Comparison of ENCODE assay signal across 9 cellular contexts in genomic region chrX:14899607-14900006, GRCh38. TPM values are rescaled to one million over a fixed set of nuclear protein-coding genes. Genes with fewer than 3 reads are reported as not detected.
DNase-seq lines count a peak whose midpoint lies in the region; ATAC-seq and TF ChIP-seq lines count a peak whose summit lies in the region.
"Had no signal": no experiment of that assay in that cellular context is flagged by ENCODE, and none has a peak within 500 bp of the region (broad histone marks: within the 10 kb centered on the region; RNA-seq: fewer than 3 reads in every experiment).

No MANE protein-coding gene starts in this region.

- H3K79me1 ChIP-seq in mesendoderm (ENCODE audit: low read length) (no peaks in the 10 kb centered on the region), neuronal stem cell (ENCODE audit: low read depth, low read length) (no peaks in the 10 kb centered on the region)

- peaks cover under 1% of the 10 kb centered on the region for H3K9me3 Mint-ChIP-seq in activated B cell treated with CpG ODN at 0.5 μM for 24 hours

- H2BK5ac ChIP-seq in mesendoderm (ENCODE audit: low read length) (no peak overlapping the region), neuronal stem cell (ENCODE audit: low read length) (no peak overlapping the region)

- intact Hi-C loops in activated B cell treated with CpG ODN at 0.5 μM for 24 hours (cut with micrococcal nuclease), result loop anchor here (1.0 to 2.0 kb wide), 2 partner anchors 15 to 26 kb away; partner anchors contain the start of genes FANCB and MOSPD2

- H3K27me3 ChIP-seq in mesendoderm (ENCODE audit: insufficient read depth, low read length, poor library complexity), result no peaks in the 10 kb centered on the region
- no peaks in the 10 kb centered on the region for H3K27me3 ChIP-seq in neuronal stem cell (ENCODE audit: control insufficient read depth in 3 of 3, insufficient read depth in 3 of 3, low read depth in 1 of 3, low read length in 3 of 3)

- H4K8ac ChIP-seq in mesendoderm (ENCODE audit: low read depth, low read length) (no peak overlapping the region), neuronal stem cell (ENCODE audit: low read depth, low read length) (no peak overlapping the region)

- H3K27me3 Mint-ChIP-seq in activated B cell treated with CpG ODN at 0.5 μM for 24 hours, result no peaks in the 10 kb centered on the region

- no peak overlapping the region for H3K4me2 ChIP-seq in mesendoderm (ENCODE audit: low read length)
- H3K4me2 ChIP-seq in neuronal stem cell (ENCODE audit: insufficient read depth, low read length, poor library complexity, severe bottlenecking), result no peak overlapping the region

- H3K56ac ChIP-seq in mesendoderm (ENCODE audit: low read length), result no peak overlapping the region

- H2AK5ac ChIP-seq in mesendoderm (ENCODE audit: low read length) (no peak overlapping the region), neuronal stem cell (ENCODE audit: low read depth, low read length) (no peak overlapping the region)

- H3K36me3 ChIP-seq in mesendoderm (ENCODE audit: control insufficient read depth, insufficient read depth, low read length), result no peaks in the 10 kb centered on the region
- H3K36me3 ChIP-seq in neuronal stem cell (replicated peaks in 1 of 2; ENCODE audit: control insufficient read depth in 2 of 2, insufficient read depth in 2 of 2, low read length in 2 of 2), result peaks cover 3 to 14% of the 10 kb centered on the region in 2 donors

- H3K4ac ChIP-seq in mesendoderm (ENCODE audit: low read depth, low read length) (no peak overlapping the region), neuronal stem cell (ENCODE audit: low read length) (no peak overlapping the region)

- CTCF ChIA-PET in activated B cell treated with CpG ODN at 0.5 μM for 24 hours (lab: Charles Lee), result no interaction called here

- no peaks in the 10 kb centered on the region for H3K79me2 ChIP-seq in mesendoderm (ENCODE audit: control insufficient read depth, insufficient read depth, low read length)

- no peak overlapping the region for H3K23ac ChIP-seq in mesendoderm (ENCODE audit: low read length)
- H3K23ac ChIP-seq in neuronal stem cell (ENCODE audit: low read depth, low read length, poor library complexity), result no peak overlapping the region

- ATAC-seq in GM18867 (IDR thresholded peaks at IDR 0.05; ENCODE audit: unreplicated experiment) (peak; percentile 81), HG02973 (IDR thresholded peaks at IDR 0.05; ENCODE audit: unreplicated experiment) (peak; percentile 73), activated B cell treated with CpG ODN at 0.5 μM for 24 hours (ENCODE audit: low read depth) (peak; percentile 82), HG03097 (IDR thresholded peaks at IDR 0.05; ENCODE audit: low FRiP score, unreplicated experiment) (no peak)

- H3K4me1 ChIP-seq in mesendoderm (ENCODE audit: control insufficient read depth, low read depth, low read length) (no peaks in the 10 kb centered on the region), neuronal stem cell (ENCODE audit: control insufficient read depth in 2 of 2, insufficient read depth in 1 of 2, low read depth in 1 of 2, low read length in 2 of 2) (no peaks in the 10 kb centered on the region)

- no peak overlapping the region for H3K27ac Mint-ChIP-seq in activated B cell treated with CpG ODN at 0.5 μM for 24 hours

- H2BK15ac ChIP-seq in mesendoderm (replicated peaks; ENCODE audit: low read depth) (no peak overlapping the region), neuronal stem cell (ENCODE audit: low read length) (no peak overlapping the region)

- no peak overlapping the region for H3K14ac ChIP-seq in neuronal stem cell (ENCODE audit: low read length)

- H3K18ac ChIP-seq in mesendoderm (ENCODE audit: low read length) (no peak overlapping the region), neuronal stem cell (ENCODE audit: low read length) (no peak overlapping the region)

- peaks cover 36% of the 10 kb centered on the region for H3K36me3 Mint-ChIP-seq in activated B cell treated with CpG ODN at 0.5 μM for 24 hours (ENCODE audit: low read depth)

- H3K4me3 Mint-ChIP-seq in activated B cell treated with CpG ODN at 0.5 μM for 24 hours, result no peak overlapping the region

- no peak for TF ChIP-seq CTCF in activated B cell treated with CpG ODN at 0.5 μM for 24 hours (IDR thresholded peaks at IDR 0.05)

- H2BK12ac ChIP-seq in neuronal stem cell (ENCODE audit: low read length), result no peak overlapping the region

- H3K4me3 ChIP-seq in mesendoderm (ENCODE audit: low read length) (no peak overlapping the region), neuronal stem cell (ENCODE audit: low read length in 2 of 2) (no peak overlapping the region)
- H3K4me3 ChIP-seq: skin epidermis had no signal

- H3K27ac ChIP-seq in mesendoderm (ENCODE audit: low read depth, low read length) (no peak overlapping the region), neuronal stem cell (replicated peaks; ENCODE audit: low read length) (no peak overlapping the region)
- H3K27ac ChIP-seq: skin epidermis had no signal

- H2AFZ ChIP-seq in neuronal stem cell (ENCODE audit: low read length), result no peak overlapping the region

- H3K9me3 ChIP-seq in neuronal stem cell (replicated peaks in 1 of 2; ENCODE audit: control insufficient read depth in 2 of 2, insufficient read depth in 1 of 2, low read depth in 1 of 2, low read length in 2 of 2), result peaks cover 1 to 8% of the 10 kb centered on the region in 2 donors

- peaks cover 10% of the 10 kb centered on the region for H3K4me1 Mint-ChIP-seq in activated B cell treated with CpG ODN at 0.5 μM for 24 hours

- DNase-seq in activated B cell treated with CpG ODN at 0.5 μM for 24 hours (no peak), mesendoderm (peak; percentile 63), NCI-H1694 treated with DMSO at 0.1 percent for 48 hours (lab: John Stamatoyannopoulos, UW) (no peak), neuronal stem cell (ENCODE audit: low spot score) (no peak), NCI-H774 (lab: John Stamatoyannopoulos, UW) (no peak)

- no peak overlapping the region for H4K5ac ChIP-seq in mesendoderm (ENCODE audit: low read length)

- no peak overlapping the region for H4K91ac ChIP-seq in neuronal stem cell (ENCODE audit: low read depth, low read length, poor library complexity)

- POLR2A ChIA-PET in activated B cell treated with CpG ODN at 0.5 μM for 24 hours (lab: Charles Lee), result no interaction called here

- H2BK120ac ChIP-seq in mesendoderm (ENCODE audit: low read depth, low read length) (no peak overlapping the region), neuronal stem cell (ENCODE audit: low read depth, low read length) (no peak overlapping the region)

- H3K9ac ChIP-seq in mesendoderm (ENCODE audit: low read length) (no peak overlapping the region), neuronal stem cell (ENCODE audit: low read depth, low read length, poor library complexity) (no peak overlapping the region)

RNA-seq across cellular contexts. Expression of gene MOSPD2, which starts 26.4 kb away (rescaled TPM):
- 15.6 and 19.7 TPM in 2 replicates for total RNA-seq in activated B cell treated with CpG ODN at 0.5 μM for 24 hours
- polyA plus RNA-seq in mesendoderm (2013, experiment 1 of 2), result 8.6 TPM
- 9.4 TPM for polyA plus RNA-seq in mesendoderm (2013, experiment 2 of 2)
- 14.2 TPM for polyA plus RNA-seq in neuronal stem cell (2013, experiment 1 of 2)
- 14.0 TPM for polyA plus RNA-seq in neuronal stem cell (2013, experiment 2 of 2)

RNA-seq across cellular contexts. Expression of gene FANCB, which starts 26.7 kb away (rescaled TPM):
- 3.9 and 4.0 TPM in 2 replicates for total RNA-seq in activated B cell treated with CpG ODN at 0.5 μM for 24 hours
- polyA plus RNA-seq in mesendoderm (2013, experiment 1 of 2), result 5.5 TPM
- polyA plus RNA-seq in mesendoderm (2013, experiment 2 of 2), result 5.4 TPM
- polyA plus RNA-seq in neuronal stem cell (2013, experiment 1 of 2), result 3.5 TPM
- polyA plus RNA-seq in neuronal stem cell (2013, experiment 2 of 2), result 3.6 TPM
